13 cellular contexts compared by ENCODE assay signal in the genomic region with DNA sequence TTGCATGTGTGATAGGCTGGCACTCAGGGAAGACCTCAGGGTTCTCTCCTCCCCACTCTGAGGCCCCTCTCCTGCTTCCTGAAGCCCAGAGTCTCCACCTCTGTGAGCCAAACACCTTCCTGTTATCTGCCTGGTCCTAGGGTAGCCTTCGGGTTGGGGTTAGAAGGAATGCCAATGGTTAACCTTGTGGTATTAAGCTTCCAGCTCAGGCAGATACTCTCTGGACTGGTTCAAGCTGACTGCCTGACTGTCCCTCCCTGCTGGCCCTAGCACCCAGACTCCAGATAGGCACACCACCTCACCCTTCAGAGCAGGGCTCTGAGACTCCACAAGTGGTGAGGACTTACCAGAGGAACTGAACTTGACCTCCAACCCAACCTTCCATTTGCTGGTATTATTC. TPM values are rescaled to one million over a fixed set of nuclear protein-coding genes. Genes with fewer than 3 reads are reported as not detected.
"Had no signal": no experiment of that assay in that cellular context is flagged by ENCODE, and none has a peak within 500 bp of the region (broad histone marks: within the 10 kb centered on the region; RNA-seq: fewer than 3 reads in every experiment).

No MANE protein-coding gene starts in this region.

RNA-seq across cellular contexts. Expression of a gene that starts 7.0 kb away (rescaled TPM):
- total RNA-seq: activated CD4-positive, alpha-beta memory T cell treated with anti-CD3 and anti-CD28 coated beads for 36 hours; activated CD4-positive, alpha-beta T cell treated with anti-CD3 and anti-CD28 coated beads, Interleukin-2, amount 10 ng/mL, durations not matched to agents 7 days and 5 days; activated naive CD4-positive, alpha-beta T cell treated with anti-CD3 and anti-CD28 coated beads, Interleukin-2, amount 50 U/mL, for 72 hours; activated T-cell treated with anti-CD3 and anti-CD28 coated beads, Interleukin-2, amount 50 U/mL, for 4 hours; ascending aorta; cardiac muscle cell; NCI-H460; PC-9; RPMI7951; SJCRH30; T-helper 2 cell treated with Interferon-gamma antibody and Interleukin-4, amounts not matched to agents 100 ng/mL and 5 ng/mL, for 36 hours had no signal
- polyA plus RNA-seq: cardiac muscle cell, SK-N-SH had no signal

RNA-seq across cellular contexts. Expression of a gene that starts 30.0 kb away (rescaled TPM):
- total RNA-seq: ascending aorta had no signal

RNA-seq across cellular contexts. Expression of a gene that starts 36.8 kb away (rescaled TPM):
- total RNA-seq: activated CD4-positive, alpha-beta memory T cell treated with anti-CD3 and anti-CD28 coated beads for 36 hours; activated CD4-positive, alpha-beta T cell treated with anti-CD3 and anti-CD28 coated beads, Interleukin-2, amount 10 ng/mL, durations not matched to agents 7 days and 5 days; activated naive CD4-positive, alpha-beta T cell treated with anti-CD3 and anti-CD28 coated beads, Interleukin-2, amount 50 U/mL, for 72 hours; activated T-cell treated with anti-CD3 and anti-CD28 coated beads, Interleukin-2, amount 50 U/mL, for 4 hours; ascending aorta; cardiac muscle cell; NCI-H460; PC-9; Right ventricle myocardium superior; RPMI7951; SJCRH30 had no signal
- polyA plus RNA-seq: cardiac muscle cell, SK-N-SH had no signal

RNA-seq across cellular contexts. Expression of a gene that starts 49.4 kb away (rescaled TPM):
- total RNA-seq: activated CD4-positive, alpha-beta memory T cell treated with anti-CD3 and anti-CD28 coated beads for 36 hours; activated CD4-positive, alpha-beta T cell treated with anti-CD3 and anti-CD28 coated beads, Interleukin-2, amount 10 ng/mL, durations not matched to agents 7 days and 5 days; activated naive CD4-positive, alpha-beta T cell treated with anti-CD3 and anti-CD28 coated beads, Interleukin-2, amount 50 U/mL, for 72 hours; ascending aorta; NCI-H460; RPMI7951; T-helper 2 cell treated with Interferon-gamma antibody and Interleukin-4, amounts not matched to agents 100 ng/mL and 5 ng/mL, for 36 hours had no signal
- polyA plus RNA-seq: SK-N-SH had no signal
